ENCODE assay signal across 8 cellular contexts in genomic region chr4:143359794-143360193, GRCh38. TPM values are rescaled to one million over a fixed set of nuclear protein-coding genes. Genes with fewer than 3 reads are reported as not detected.
DNase-seq lines count a peak whose midpoint lies in the region; ATAC-seq and TF ChIP-seq lines count a peak whose summit lies in the region.

No MANE protein-coding gene starts in this region.

- no peaks in the 10 kb centered on the region for H3K27me3 ChIP-seq in RWPE2 (ENCODE audit: insufficient read depth, poor library complexity, severe bottlenecking)

- no peaks in the 10 kb centered on the region for H3K36me3 ChIP-seq in RWPE2 (ENCODE audit: low read depth)

- H3K4me1 Mint-ChIP-seq in stimulated activated naive CD8-positive, alpha-beta T cell treated with anti-CD3 and anti-CD28 coated beads, Interleukin-15, amount 100 ng/mL, for 72 hours: peaks cover 44% of the 10 kb centered on the region

- TF ChIP-seq CTCF in RWPE2 (IDR thresholded peaks at IDR 0.05; ENCODE audit: poor library complexity, severe bottlenecking): no peak

- no peaks in the 10 kb centered on the region for H3K9me3 Mint-ChIP-seq in stimulated activated naive CD8-positive, alpha-beta T cell treated with anti-CD3 and anti-CD28 coated beads, Interleukin-15, amount 100 ng/mL, for 72 hours

- DNase-seq in SIG-M5 treated with dmso at 0.1 percent for 504 hours (lab: John Stamatoyannopoulos, UW; ENCODE audit: unreplicated experiment): peak; percentile 15
- no peak for DNase-seq in SIG-M5 (lab: John Stamatoyannopoulos, UW)
- no peak for DNase-seq in RWPE2 (ENCODE audit: low spot score)
- DNase-seq in stimulated activated naive CD8-positive, alpha-beta T cell treated with anti-CD3 and anti-CD28 coated beads, Interleukin-15, amount 100 ng/mL, for 72 hours: no peak
- DNase-seq in HK-2 (ENCODE audit: unreplicated experiment): no peak
- no peak for DNase-seq in dermis blood vessel endothelial cell

- H3K4me1 ChIP-seq in RWPE2 (ENCODE audit: insufficient read depth, poor library complexity, severe bottlenecking): peaks cover 63% of the 10 kb centered on the region

- H3K4me3 ChIP-seq in RWPE2 (ENCODE audit: severe bottlenecking): no peak overlapping the region

- H3K27ac Mint-ChIP-seq in stimulated activated naive CD8-positive, alpha-beta T cell treated with anti-CD3 and anti-CD28 coated beads, Interleukin-15, amount 100 ng/mL, for 72 hours: peak overlapping the region; percentile 91 to 95

- ATAC-seq in RWPE2 (ENCODE audit: low read depth) (peak; percentile 30; the same call in 2 of the 3 replicates), esophagus mucosa (peak; percentile 32), HG03139 (IDR thresholded peaks at IDR 0.05; ENCODE audit: unreplicated experiment) (no peak)
- peak; percentile 7 for ATAC-seq in stimulated activated naive CD8-positive, alpha-beta T cell treated with anti-CD3 and anti-CD28 coated beads, Interleukin-15, amount 100 ng/mL, for 72 hours

- H3K4me3 Mint-ChIP-seq in stimulated activated naive CD8-positive, alpha-beta T cell treated with anti-CD3 and anti-CD28 coated beads, Interleukin-15, amount 100 ng/mL, for 72 hours: peak overlapping the region; percentile 70 to 72

- H3K27me3 Mint-ChIP-seq in stimulated activated naive CD8-positive, alpha-beta T cell treated with anti-CD3 and anti-CD28 coated beads, Interleukin-15, amount 100 ng/mL, for 72 hours: no peaks in the 10 kb centered on the region

- H3K27ac ChIP-seq in RWPE2 (ENCODE audit: poor library complexity, severe bottlenecking): peak overlapping the region; percentile 94

- H3K9me3 ChIP-seq in RWPE2 (ENCODE audit: severe bottlenecking): no peaks in the 10 kb centered on the region

RNA-seq across cellular contexts. Expression of gene GAB1, which starts 23.1 kb away (rescaled TPM):
- total RNA-seq in esophagus mucosa (30.2 TPM), dermis blood vessel endothelial cell (25.8 and 34.5 TPM in 2 replicates)
